In the genomic region with DNA sequence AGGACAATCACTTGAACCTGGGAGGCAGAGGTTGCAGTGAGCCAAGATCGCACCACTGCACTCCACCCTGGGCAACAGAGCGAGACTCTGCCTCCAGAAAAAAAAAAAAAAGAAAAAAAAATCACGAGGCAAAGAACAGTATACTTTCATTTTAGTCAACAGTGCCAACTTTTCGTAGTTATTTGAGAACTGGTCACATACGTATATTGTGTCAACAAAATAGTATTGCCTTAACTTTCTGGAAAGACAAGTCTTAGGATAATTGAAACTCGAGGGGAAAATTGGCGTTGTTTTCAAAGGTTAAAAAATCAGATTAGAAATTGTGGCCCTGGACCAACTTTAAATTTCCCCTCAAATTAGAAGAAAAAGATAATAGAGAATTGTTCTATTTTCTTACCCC, we compare ENCODE assay signal across 16 cellular contexts.
DNase-seq lines count a peak whose midpoint lies in the region; ATAC-seq and TF ChIP-seq lines count a peak whose summit lies in the region.
"Had no signal": no experiment of that assay in that cellular context is flagged by ENCODE, and none has a peak within 500 bp of the region (broad histone marks: within the 10 kb centered on the region; RNA-seq: fewer than 3 reads in every experiment).

No MANE protein-coding gene starts in this region.

- no peaks in the 10 kb centered on the region for H3F3A ChIP-seq in Loucy (ENCODE audit: low read depth)

- H3K9me2 ChIP-seq in Loucy (replicated peaks; ENCODE audit: low read depth, low read length): no peaks in the 10 kb centered on the region

- ATAC-seq in HG03565 (IDR thresholded peaks at IDR 0.05; ENCODE audit: unreplicated experiment): no peak
- ATAC-seq: GM12878, HCT116 had no signal

- peak overlapping the region; percentile 32; the same call in 1 of the 2 replicates for H3K4me2 ChIP-seq in BLaER1
- H3K4me2 ChIP-seq in Loucy (ENCODE audit: low read depth, low read length, poor library complexity, severe bottlenecking): no peak overlapping the region

- H3K79me2 ChIP-seq in Loucy (ENCODE audit: insufficient read depth, low read length): peaks cover 99% of the 10 kb centered on the region

- TF ChIP-seq CTCF in C4-2B (conservative IDR thresholded peaks at IDR 0.05) (no peak), Loucy (conservative IDR thresholded peaks at IDR 0.05; ENCODE audit: low read length) (0 out of 2 replicates have a peak, but pooled peaks have one; percentile 12)

- H3K36me3 ChIP-seq in BLaER1 (0 out of 2 replicates have a peak, but pooled peaks cover 2% of the 10 kb centered on the region), Loucy (ENCODE audit: insufficient read depth, low read length) (0 out of 2 replicates have a peak, but pooled peaks cover 3% of the 10 kb centered on the region)

- H3K9me3 ChIP-seq in BLaER1: no peaks in the 10 kb centered on the region
- no peaks in the 10 kb centered on the region for H3K9me3 ChIP-seq in Loucy (ENCODE audit: insufficient read depth, low read depth, low read length)

- DNase-seq in activated T-cell treated with anti-CD3 and anti-CD28 coated beads, Interleukin-2, amount 50 U/mL, for 1 hour: no peak
- DNase-seq in HuH-7.5 (ENCODE audit: low spot score): no peak
- DNase-seq: CD4-positive, alpha-beta T cell; CD8-positive, alpha-beta memory T cell; DMS 273 treated with DMSO at 0.1 percent for 48 hours; DMS79; EL; GDM1; GM23248; H9 had no signal

- H3K9ac ChIP-seq in BLaER1 (no peak overlapping the region), Loucy (ENCODE audit: low read depth, low read length, poor library complexity, severe bottlenecking) (no peak overlapping the region)
- H3K9ac ChIP-seq: GM23248 had no signal

- no peak overlapping the region for H2AFZ ChIP-seq in Loucy (ENCODE audit: low read length)
- H2AFZ ChIP-seq: GM23248 had no signal

- no peaks in the 10 kb centered on the region for H3K27me3 ChIP-seq in BLaER1
- no peaks in the 10 kb centered on the region for H3K27me3 ChIP-seq in Loucy (ENCODE audit: insufficient read depth, low read length, poor library complexity, severe bottlenecking)

- no peak overlapping the region for H3K27ac ChIP-seq in BLaER1
- H3K27ac ChIP-seq in C4-2B: peak overlapping the region; percentile 73
- H3K27ac ChIP-seq: GM23248 had no signal

- H3K4me1 ChIP-seq in BLaER1: peaks cover 40% of the 10 kb centered on the region
- H3K4me1 ChIP-seq in Loucy (ENCODE audit: insufficient read depth, low read length, poor library complexity, severe bottlenecking): peaks cover 28% of the 10 kb centered on the region

- H4K20me1 ChIP-seq in BLaER1 (peaks cover 100% of the 10 kb centered on the region), Loucy (ENCODE audit: insufficient read depth, low read length, poor library complexity, severe bottlenecking) (peaks cover 81% of the 10 kb centered on the region)

- H3K4me3 ChIP-seq in BLaER1 (no peak overlapping the region), Loucy (ENCODE audit: low read length, poor library complexity, severe bottlenecking) (no peak overlapping the region)
- H3K4me3 ChIP-seq: GM12878, GM23248 had no signal
